ENCODE assay signal across 1 cellular context in the genomic region with DNA sequence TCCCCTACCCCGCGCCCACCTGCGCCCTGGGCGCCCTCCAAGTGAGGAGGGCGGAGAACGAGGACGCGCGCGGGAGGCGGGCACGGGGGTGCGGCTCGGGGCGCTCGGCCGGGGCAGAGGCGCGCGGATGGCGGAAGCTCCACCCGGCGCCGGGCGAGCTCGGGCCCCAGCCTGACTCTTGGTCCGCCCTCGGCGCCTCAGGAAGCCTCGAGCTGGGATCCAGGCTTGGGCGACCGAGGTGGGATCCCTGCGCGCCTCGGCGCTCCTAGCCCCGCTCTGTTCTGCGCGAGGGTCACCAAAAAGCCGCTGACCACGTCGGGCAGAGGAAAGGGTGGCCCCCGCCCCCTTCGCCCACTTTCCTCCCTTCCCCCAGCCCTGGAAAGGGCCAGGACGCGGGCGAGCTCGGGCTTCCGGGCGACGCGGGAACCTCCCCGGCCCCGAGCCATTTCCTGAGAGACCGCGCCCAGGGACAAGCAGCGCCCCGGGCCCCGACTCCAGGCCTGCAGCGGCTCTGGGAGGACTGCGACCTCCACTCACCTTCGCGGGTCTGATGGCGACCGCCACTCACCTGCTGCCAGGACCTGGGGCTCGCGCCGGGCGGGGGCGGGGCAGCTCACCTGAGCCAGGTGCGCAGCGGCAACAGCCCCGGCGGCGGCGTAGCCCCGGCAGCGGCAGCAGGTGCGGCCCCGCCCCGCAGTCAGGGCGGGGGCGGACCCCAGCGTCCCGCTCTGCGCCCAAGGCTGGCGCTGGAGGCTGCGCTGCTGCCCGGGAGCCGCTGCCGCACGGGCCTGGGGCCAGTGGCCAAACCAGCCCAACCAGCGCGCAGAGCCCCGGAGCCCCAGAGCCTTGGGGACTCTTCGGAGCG.
TF ChIP-seq lines count a peak whose summit lies in the region.

No MANE protein-coding gene starts in this region.

TF ChIP-seq in GM12878, 131 proteins besides CTCF, POLR2A, EP300 and RAD21:
- 0 out of 4 replicates have a peak, but pooled peaks of 1 of the 2 experiments have one; percentile 8 for TF ChIP-seq BHLHE40 (IDR thresholded peaks at IDR 0.05; ENCODE audit: borderline replicate concordance in 1 of 2, low read depth in 2 of 2, low read length in 1 of 2)
- TF ChIP-seq NFYA (IDR thresholded peaks at IDR 0.05; ENCODE audit: borderline replicate concordance, low read depth, low read length), result no peak
- no peak for TF ChIP-seq ZNF217 (IDR thresholded peaks at IDR 0.05)
- TF ChIP-seq, protein P1, sequence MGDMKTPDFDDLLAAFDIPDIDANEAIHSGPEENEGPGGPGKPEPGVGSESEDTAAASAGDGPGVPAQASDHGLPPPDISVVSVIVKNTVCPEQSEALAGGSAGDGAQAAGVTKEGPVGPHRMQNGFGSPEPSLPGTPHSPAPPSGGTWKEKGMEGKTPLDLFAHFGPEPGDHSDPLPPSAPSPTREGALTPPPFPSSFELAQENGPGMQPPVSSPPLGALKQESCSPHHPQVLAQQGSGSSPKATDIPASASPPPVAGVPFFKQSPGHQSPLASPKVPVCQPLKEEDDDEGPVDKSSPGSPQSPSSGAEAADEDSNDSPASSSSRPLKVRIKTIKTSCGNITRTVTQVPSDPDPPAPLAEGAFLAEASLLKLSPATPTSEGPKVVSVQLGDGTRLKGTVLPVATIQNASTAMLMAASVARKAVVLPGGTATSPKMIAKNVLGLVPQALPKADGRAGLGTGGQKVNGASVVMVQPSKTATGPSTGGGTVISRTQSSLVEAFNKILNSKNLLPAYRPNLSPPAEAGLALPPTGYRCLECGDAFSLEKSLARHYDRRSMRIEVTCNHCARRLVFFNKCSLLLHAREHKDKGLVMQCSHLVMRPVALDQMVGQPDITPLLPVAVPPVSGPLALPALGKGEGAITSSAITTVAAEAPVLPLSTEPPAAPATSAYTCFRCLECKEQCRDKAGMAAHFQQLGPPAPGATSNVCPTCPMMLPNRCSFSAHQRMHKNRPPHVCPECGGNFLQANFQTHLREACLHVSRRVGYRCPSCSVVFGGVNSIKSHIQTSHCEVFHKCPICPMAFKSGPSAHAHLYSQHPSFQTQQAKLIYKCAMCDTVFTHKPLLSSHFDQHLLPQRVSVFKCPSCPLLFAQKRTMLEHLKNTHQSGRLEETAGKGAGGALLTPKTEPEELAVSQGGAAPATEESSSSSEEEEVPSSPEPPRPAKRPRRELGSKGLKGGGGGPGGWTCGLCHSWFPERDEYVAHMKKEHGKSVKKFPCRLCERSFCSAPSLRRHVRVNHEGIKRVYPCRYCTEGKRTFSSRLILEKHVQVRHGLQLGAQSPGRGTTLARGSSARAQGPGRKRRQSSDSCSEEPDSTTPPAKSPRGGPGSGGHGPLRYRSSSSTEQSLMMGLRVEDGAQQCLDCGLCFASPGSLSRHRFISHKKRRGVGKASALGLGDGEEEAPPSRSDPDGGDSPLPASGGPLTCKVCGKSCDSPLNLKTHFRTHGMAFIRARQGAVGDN (IDR thresholded peaks at IDR 0.05), result no peak
- TF ChIP-seq CBX3 (IDR thresholded peaks at IDR 0.05; ENCODE audit: borderline replicate concordance, low read depth), result no peak
- peak; percentile 62 for TF ChIP-seq SUZ12 (IDR thresholded peaks at IDR 0.05; ENCODE audit: unreplicated experiment)
- no peak for TF ChIP-seq IRF4 (IDR thresholded peaks at IDR 0.05; ENCODE audit: low read depth, low read length)
- TF ChIP-seq HDAC6 (IDR thresholded peaks at IDR 0.05; ENCODE audit: unreplicated experiment), result no peak
- TF ChIP-seq RBBP5 (conservative IDR thresholded peaks at IDR 0.05), result no peak
- TF ChIP-seq ZNF207 (IDR thresholded peaks at IDR 0.05; ENCODE audit: borderline replicate concordance), result no peak
- TF ChIP-seq IKZF1 (conservative IDR thresholded peaks at IDR 0.05), result 0 out of 2 replicates have a peak, but pooled peaks have one; percentile 13
- TF ChIP-seq GATAD2B (conservative IDR thresholded peaks at IDR 0.05; ENCODE audit: low read depth), result 0 out of 2 replicates have a peak, but pooled peaks have one; percentile 32
- TF ChIP-seq, protein P2, sequence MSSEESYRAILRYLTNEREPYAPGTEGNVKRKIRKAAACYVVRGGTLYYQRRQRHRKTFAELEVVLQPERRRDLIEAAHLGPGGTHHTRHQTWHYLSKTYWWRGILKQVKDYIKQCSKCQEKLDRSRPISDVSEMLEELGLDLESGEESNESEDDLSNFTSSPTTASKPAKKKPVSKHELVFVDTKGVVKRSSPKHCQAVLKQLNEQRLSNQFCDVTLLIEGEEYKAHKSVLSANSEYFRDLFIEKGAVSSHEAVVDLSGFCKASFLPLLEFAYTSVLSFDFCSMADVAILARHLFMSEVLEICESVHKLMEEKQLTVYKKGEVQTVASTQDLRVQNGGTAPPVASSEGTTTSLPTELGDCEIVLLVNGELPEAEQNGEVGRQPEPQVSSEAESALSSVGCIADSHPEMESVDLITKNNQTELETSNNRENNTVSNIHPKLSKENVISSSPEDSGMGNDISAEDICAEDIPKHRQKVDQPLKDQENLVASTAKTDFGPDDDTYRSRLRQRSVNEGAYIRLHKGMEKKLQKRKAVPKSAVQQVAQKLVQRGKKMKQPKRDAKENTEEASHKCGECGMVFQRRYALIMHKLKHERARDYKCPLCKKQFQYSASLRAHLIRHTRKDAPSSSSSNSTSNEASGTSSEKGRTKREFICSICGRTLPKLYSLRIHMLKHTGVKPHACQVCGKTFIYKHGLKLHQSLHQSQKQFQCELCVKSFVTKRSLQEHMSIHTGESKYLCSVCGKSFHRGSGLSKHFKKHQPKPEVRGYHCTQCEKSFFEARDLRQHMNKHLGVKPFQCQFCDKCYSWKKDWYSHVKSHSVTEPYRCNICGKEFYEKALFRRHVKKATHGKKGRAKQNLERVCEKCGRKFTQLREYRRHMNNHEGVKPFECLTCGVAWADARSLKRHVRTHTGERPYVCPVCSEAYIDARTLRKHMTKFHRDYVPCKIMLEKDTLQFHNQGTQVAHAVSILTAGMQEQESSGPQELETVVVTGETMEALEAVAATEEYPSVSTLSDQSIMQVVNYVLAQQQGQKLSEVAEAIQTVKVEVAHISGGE (CRISPR knock-in tag; IDR thresholded peaks at IDR 0.05), result no peak
- no peak for TF ChIP-seq PAX5 (IDR thresholded peaks at IDR 0.05; ENCODE audit: borderline replicate concordance, low read depth, low read length)
- no peak for TF ChIP-seq ZNF24 (IDR thresholded peaks at IDR 0.05)
TF ChIP-seq in GM12878: peak in this region for 4.
